Comparison of ENCODE assay signal across 10 cellular contexts in the genomic region with DNA sequence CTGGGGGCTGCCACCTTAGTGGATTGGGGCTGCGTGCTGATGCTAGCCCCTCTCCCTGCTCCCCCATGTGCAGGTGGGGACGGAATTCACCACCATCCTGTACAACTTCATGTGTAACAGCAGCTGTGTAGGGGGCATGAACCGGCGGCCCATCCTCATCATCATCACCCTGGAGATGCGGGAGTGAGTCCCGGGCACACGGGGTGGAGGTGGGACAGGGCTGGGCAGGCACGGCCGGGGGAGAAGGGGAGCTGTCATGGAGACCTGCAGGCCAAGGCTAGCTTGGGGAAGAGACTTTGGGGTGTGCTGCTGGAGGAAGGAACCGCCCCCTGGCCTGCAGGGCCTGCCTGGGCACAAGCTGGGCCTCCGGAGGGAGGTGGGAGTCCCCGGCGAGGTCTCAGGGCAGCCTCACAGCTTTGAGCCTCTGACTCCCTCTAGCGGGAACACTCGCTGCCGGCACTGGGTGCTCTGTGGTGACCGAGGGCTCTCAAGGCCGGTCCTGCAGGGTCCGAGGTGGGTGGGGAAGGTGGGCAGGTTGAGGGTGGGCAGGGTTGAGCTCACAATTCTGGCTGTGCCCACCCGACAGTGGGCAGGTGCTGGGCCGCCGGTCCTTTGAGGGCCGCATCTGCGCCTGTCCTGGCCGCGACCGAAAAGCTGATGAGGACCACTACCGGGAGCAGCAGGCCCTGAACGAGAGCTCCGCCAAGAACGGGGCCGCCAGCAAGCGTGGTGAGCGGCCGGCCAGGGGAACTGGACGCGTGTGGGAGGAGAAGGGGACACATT. TPM values are rescaled to one million over a fixed set of nuclear protein-coding genes. Genes with fewer than 3 reads are reported as not detected.
DNase-seq lines count a peak whose midpoint lies in the region; ATAC-seq and TF ChIP-seq lines count a peak whose summit lies in the region.
"Had no signal": no experiment of that assay in that cellular context is flagged by ENCODE, and none has a peak within 500 bp of the region (broad histone marks: within the 10 kb centered on the region; RNA-seq: fewer than 3 reads in every experiment).

No MANE protein-coding gene starts in this region.

- TF ChIP-seq CTCF in epithelial cell of esophagus (IDR thresholded peaks at IDR 0.05; ENCODE audit: insufficient read depth, low read depth, low read length, missing control alignments) (peak; percentile 53), ovary (IDR thresholded peaks at IDR 0.05) (no peak)

- H3K27me3 ChIP-seq in ovary: no peaks in the 10 kb centered on the region
- H3K27me3 ChIP-seq: SJSA1 had no signal

- TF ChIP-seq EP300 in ovary (IDR thresholded peaks at IDR 0.05): no peak

- intact Hi-C loops in ovary (cut with DNase I): loop anchor here in 2 of 4 donors (10.0 kb wide), 2 partner anchors 232 to 272 kb away; partner anchors contain the start of gene ARHGEF16 (in 1 of the 2)

- no peak for ATAC-seq in GM21529 (IDR thresholded peaks at IDR 0.05; ENCODE audit: unreplicated experiment)

- no peak overlapping the region for H3K27ac ChIP-seq in ovary
- H3K27ac ChIP-seq: SJSA1 had no signal

- H3K9me3 ChIP-seq in ovary: no peaks in the 10 kb centered on the region
- H3K9me3 ChIP-seq: SJSA1 had no signal

- no peak for TF ChIP-seq POLR2A in ovary (IDR thresholded peaks at IDR 0.05)

- DNase-seq in SIG-M5 treated with dmso at 0.1 percent for 504 hours (lab: John Stamatoyannopoulos, UW; ENCODE audit: unreplicated experiment): peak; percentile 27
- no peak for DNase-seq in SIG-M5 (lab: John Stamatoyannopoulos, UW)
- DNase-seq in NCI-H82 treated with DMSO at 0.1 percent for 48 hours (lab: John Stamatoyannopoulos, UW; ENCODE audit: unreplicated experiment): peak; percentile 5
- peak; percentile 36 for DNase-seq in epithelial cell of esophagus (ENCODE audit: low read depth)
- peak; percentile 58 for DNase-seq in retina
- DNase-seq in ovary: no peak
- no peak for DNase-seq in NCI-H1694 treated with DMSO at 0.1 percent for 48 hours (lab: John Stamatoyannopoulos, UW)

- H3K4me1 ChIP-seq in ovary (ENCODE audit: insufficient read depth): peaks cover 2% of the 10 kb centered on the region
- H3K4me1 ChIP-seq: SJSA1 had no signal

- H3K4me3 ChIP-seq in epithelial cell of esophagus (ENCODE audit: low read length) (no peak overlapping the region), ovary (no peak overlapping the region)
- H3K4me3 ChIP-seq: SJSA1 had no signal

- no peaks in the 10 kb centered on the region for H3K36me3 ChIP-seq in ovary
- H3K36me3 ChIP-seq: SJSA1 had no signal

- 49 to 68% (median 52%) methylated on average over 30 to 37 of the region's 37 CpGs for WGBS in ovary, 3 donors

RNA-seq across cellular contexts. Expression of gene CCDC27, which starts 25.0 kb away (rescaled TPM):
- total RNA-seq in ovary: not detected
- under 1 TPM in 1 of 2 donors, not detected in 1; 0.05 TPM for polyA plus RNA-seq in ovary
- total RNA-seq: SJSA1, skeletal muscle tissue had no signal

RNA-seq across cellular contexts. Expression of gene SMIM1, which starts 45.3 kb away (rescaled TPM):
- total RNA-seq in ovary: 10 to 100 TPM in 6 of 7 donors, 1 to 10 TPM in 1; 7.1 to 22.1 (median 21.4) TPM
- 10 to 100 TPM in 1 of 2 donors, not detected in 1; 10.7 TPM for polyA plus RNA-seq in ovary
- total RNA-seq: SJSA1 had no signal

Comparison
In these comparisons a context has a peak if more than half of its experiments do, and no peak if none do; other contexts are left out.
1. DNase-seq: peak in SIG-M5 treated with dmso at 0.1 percent for 504 hours (single experiment), NCI-H82 treated with DMSO at 0.1 percent for 48 hours (single experiment), epithelial cell of esophagus (single experiment) and retina (single experiment); none in SIG-M5 (single experiment), ovary (0 of 5) and NCI-H1694 treated with DMSO at 0.1 percent for 48 hours (single experiment).